In genomic region chr1:15592285-15592684, GRCh38 we compare ENCODE assay signal across 19 cellular contexts. TPM values are rescaled to one million over a fixed set of nuclear protein-coding genes. Genes with fewer than 3 reads are reported as not detected.
"Had no signal": no experiment of that assay in that cellular context is flagged by ENCODE, and none has a peak within 500 bp of the region (broad histone marks: within the 10 kb centered on the region; RNA-seq: fewer than 3 reads in every experiment).

No MANE protein-coding gene starts in this region.

- H3K27ac ChIP-seq: ascending aorta, hepatocyte, tibial nerve, VCaP had no signal

- H3K36me3 ChIP-seq: ascending aorta, esophagus squamous epithelium, tibial nerve had no signal

- H3K9me3 ChIP-seq: ascending aorta, esophagus squamous epithelium, tibial nerve had no signal

- DNase-seq: activated CD4-positive, CD25-positive, alpha-beta regulatory T cell treated with anti-CD3 and anti-CD28 coated beads, Interleukin-2, amount 50 U/mL, for 72 hours; activated CD8-positive, alpha-beta memory T cell treated with anti-CD3 and anti-CD28 coated beads for 24 hours; activated CD8-positive, alpha-beta memory T cell treated with anti-CD3 and anti-CD28 coated beads, Interleukin-2, amount 50 U/mL, for 48 hours; activated effector memory CD4-positive, alpha-beta T cell treated with anti-CD3 and anti-CD28 coated beads, Interleukin-2, amount 50 U/mL, for 16 hours; activated naive CD4-positive, alpha-beta T cell treated with anti-CD3 and anti-CD28 coated beads, Interleukin-2, amount 50 U/mL, for 16 hours; activated T-cell treated with anti-CD3 and anti-CD28 coated beads, Interleukin-2, amount 50 U/mL, for 48 hours; effector CD4-positive, alpha-beta T cell; esophagus squamous epithelium; left cardiac atrium; nucleus accumbens; posterior cingulate gyrus; stimulated activated CD4-positive, alpha-beta T cell treated with anti-CD3 and anti-CD28 coated beads, Interleukin-2, amount 100 ng/mL, for 24 hours; T-helper 1 cell; T1000 had no signal

- ATAC-seq: left cardiac atrium had no signal

- H3K4me3 ChIP-seq: ascending aorta, esophagus squamous epithelium, hepatocyte, lung, tibial nerve had no signal

- H3K4me1 ChIP-seq: ascending aorta, tibial nerve had no signal

- H3K27me3 ChIP-seq: ascending aorta, hepatocyte, tibial nerve had no signal

RNA-seq across cellular contexts. Expression of gene AGMAT, which starts 7.4 kb away (rescaled TPM):
- total RNA-seq: tibial nerve had no signal
